8 cellular contexts compared by ENCODE assay signal in the genomic region with DNA sequence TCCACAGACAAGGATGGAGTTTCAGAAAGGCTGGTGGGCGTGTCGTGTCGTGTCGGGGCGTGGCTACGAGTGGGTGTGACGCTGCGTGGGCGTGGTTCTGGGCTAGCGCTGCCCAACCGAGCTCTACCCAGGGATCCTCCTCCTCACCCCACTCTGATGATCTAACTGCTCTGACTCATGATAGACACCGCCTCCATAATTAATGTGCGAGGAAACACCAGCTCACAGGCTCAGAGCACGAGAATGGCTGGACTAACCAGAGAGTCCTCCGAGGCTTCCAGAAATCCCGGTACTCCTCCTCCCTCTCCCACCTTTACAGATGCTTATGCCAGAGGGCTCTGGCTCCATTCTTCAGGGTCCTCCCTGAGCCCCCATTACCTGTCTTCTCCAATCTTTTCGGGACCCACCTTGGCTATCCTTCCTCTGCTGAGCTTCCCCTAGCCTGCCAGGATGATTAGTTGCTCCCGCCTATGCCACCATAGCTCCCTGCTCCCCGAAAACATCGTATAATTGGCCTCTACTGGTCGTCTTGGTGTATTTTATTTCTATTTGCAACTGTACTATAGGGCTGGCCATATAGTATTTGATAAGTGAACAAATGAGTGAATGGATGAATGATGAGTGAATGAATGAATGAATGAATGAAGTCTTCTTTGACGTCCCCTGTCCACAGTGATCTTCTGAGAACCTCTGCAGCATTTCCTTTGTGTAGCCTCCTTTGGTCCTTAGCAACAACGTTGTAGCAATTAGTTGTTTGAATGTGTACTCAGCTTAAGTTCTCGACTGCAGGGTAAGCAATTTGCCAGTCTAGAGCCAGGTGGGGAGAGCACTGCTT. TPM values are rescaled to one million over a fixed set of nuclear protein-coding genes. Genes with fewer than 3 reads are reported as not detected.
DNase-seq lines count a peak whose midpoint lies in the region; ATAC-seq and TF ChIP-seq lines count a peak whose summit lies in the region.

No MANE protein-coding gene starts in this region.

- H3K36me3 ChIP-seq in NT2/D1 (ENCODE audit: insufficient read depth, insufficient read length, low read length) (no peaks in the 10 kb centered on the region), esophagus (ENCODE audit: control insufficient read depth in 2 of 2, insufficient read depth in 2 of 2, low read length in 1 of 2) (peaks cover 0 to 2% of the 10 kb centered on the region in 2 donors), mucosa of descending colon (ENCODE audit: low read depth) (no peaks in the 10 kb centered on the region)

- H3K4me1 ChIP-seq in NT2/D1 (ENCODE audit: insufficient read depth, insufficient read length) (no peaks in the 10 kb centered on the region), esophagus (ENCODE audit: control insufficient read depth in 2 of 2, insufficient read depth in 2 of 2, low read length in 1 of 2) (peaks cover 0 to 3% of the 10 kb centered on the region in 2 donors), mucosa of descending colon (ENCODE audit: low read depth) (peaks cover 7% of the 10 kb centered on the region)

- intact Hi-C loops in mucosa of descending colon (cut with DNase I, micrococcal nuclease) = no loop called here

- 27 to 30% methylated on average over 24 of the region's 24 CpGs for WGBS in esophagus, 2 donors

- TF ChIP-seq CTCF in mucosa of descending colon (IDR thresholded peaks at IDR 0.05) = no peak

- DNase-seq in COLO829 (ENCODE audit: low spot score) = peak; percentile 93
- DNase-seq in HK-2 (ENCODE audit: unreplicated experiment) = peak; percentile 83
- peak; percentile 48 for DNase-seq in NT2/D1 (ENCODE audit: low read depth, low spot score)
- DNase-seq in activated CD8-positive, alpha-beta memory T cell treated with anti-CD3 and anti-CD28 coated beads, Interleukin-2, amount 50 U/mL, for 48 hours = peak; percentile 90
- peak; percentile 91 to 93 (median 93) for DNase-seq in mucosa of descending colon
- peak; percentile 23 to 36 for DNase-seq in stimulated activated CD8-positive, alpha-beta memory T cell treated with anti-CD3 and anti-CD28 coated beads, Interleukin-7, amount 100 ng/mL, for 1 hour (ENCODE audit: low read depth in 2 of 2)

- H3K9ac ChIP-seq in NT2/D1 (ENCODE audit: insufficient read length, low read depth) = peak overlapping the region; percentile 63

- ATAC-seq in mucosa of descending colon = peak; percentile 100
- no peak for ATAC-seq in GM19023 (IDR thresholded peaks at IDR 0.05; ENCODE audit: unreplicated experiment)

- H3K27ac ChIP-seq in esophagus (ENCODE audit: low read depth in 2 of 2, low read length in 1 of 2) = peak overlapping the region; percentile 0 to 45

- H3K4me3 ChIP-seq in NT2/D1 (ENCODE audit: insufficient read length, low read depth) (peak overlapping the region; percentile 42), esophagus (ENCODE audit: low read depth in 1 of 2, low read length in 2 of 2) (no peak overlapping the region), mucosa of descending colon (no peak overlapping the region)

- H3K9me3 ChIP-seq in NT2/D1 (ENCODE audit: insufficient read depth, low read length) (no peaks in the 10 kb centered on the region), esophagus (ENCODE audit: control insufficient read depth in 2 of 2, insufficient read depth in 1 of 2, low read depth in 1 of 2, low read length in 1 of 2) (peaks cover 0 to 2% of the 10 kb centered on the region in 2 donors), mucosa of descending colon (no peaks in the 10 kb centered on the region)

- H3K27me3 ChIP-seq in NT2/D1 (ENCODE audit: insufficient read depth, insufficient read length) = no peaks in the 10 kb centered on the region
- H3K27me3 ChIP-seq in esophagus (ENCODE audit: control insufficient read depth in 1 of 2, insufficient read depth in 2 of 2, low read length in 2 of 2) = no peaks in the 10 kb centered on the region

RNA-seq across cellular contexts. Expression of a gene that starts 21.7 kb away (rescaled TPM):
- 10 to 100 TPM; 13.5 to 16.7 TPM for polyA plus RNA-seq in esophagus
- 1 to 10 TPM in 1 of 3 donors, under 1 TPM in 2; 0.32 to 1.9 (median 0.72) TPM for total RNA-seq in mucosa of descending colon

RNA-seq across cellular contexts. Expression of a gene that starts 31.0 kb away (rescaled TPM):
- 1 to 10 TPM; 3.4 to 7.0 TPM for polyA plus RNA-seq in esophagus
- 100 to 1,000 TPM in 1 of 3 donors, 10 to 100 TPM in 2; 10.2 to 246 (median 15.9) TPM for total RNA-seq in mucosa of descending colon

Comparison
In these comparisons a context has a peak if more than half of its experiments do, and no peak if none do; other contexts are left out.
1. DNase-seq: peak in every context shown above with its lines; median percentile 93 in COLO829; 93 in mucosa of descending colon; 90 in activated CD8-positive, alpha-beta memory T cell treated with anti-CD3 and anti-CD28 coated beads, Interleukin-2, amount 50 U/mL, for 48 hours; 83 in HK-2; 48 in NT2/D1; 30 in stimulated activated CD8-positive, alpha-beta memory T cell treated with anti-CD3 and anti-CD28 coated beads, Interleukin-7, amount 100 ng/mL, for 1 hour.